11 cellular contexts compared by ENCODE assay signal in the genomic region with DNA sequence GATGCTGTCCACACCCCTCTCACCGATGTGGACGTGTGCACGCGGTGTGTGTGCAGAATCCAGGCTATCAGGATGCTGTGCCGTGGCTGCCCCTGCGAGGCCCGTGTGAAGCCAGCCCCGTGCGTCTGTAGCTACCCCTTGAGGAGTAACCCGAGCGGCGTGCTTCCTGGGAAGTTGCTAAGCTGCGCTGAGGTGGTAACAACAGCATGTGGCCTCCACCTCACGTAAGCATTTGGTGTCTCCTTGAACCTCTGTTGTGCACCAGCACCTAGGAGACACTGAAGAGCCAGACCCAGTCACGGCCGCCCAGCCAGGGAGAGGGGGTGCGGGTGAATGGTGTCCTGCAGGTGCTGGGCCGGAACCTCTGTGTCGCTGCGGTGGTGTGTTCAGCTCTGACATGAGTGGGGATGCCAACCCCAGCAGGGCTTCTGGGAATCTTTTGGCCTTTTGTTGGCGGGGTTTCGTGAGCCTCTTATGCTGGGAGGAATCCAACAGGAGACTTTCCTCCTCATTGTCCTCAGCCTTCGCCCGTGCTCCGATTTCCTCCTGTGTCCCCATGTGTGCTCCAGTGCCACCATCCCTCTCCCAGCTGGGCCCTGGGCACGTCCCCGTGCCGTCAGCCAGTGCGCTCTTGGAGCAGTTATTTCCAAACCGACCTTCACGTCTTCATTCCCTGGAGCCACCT.
DNase-seq lines count a peak whose midpoint lies in the region; TF ChIP-seq lines count a peak whose summit lies in the region.
"Had no signal": no experiment of that assay in that cellular context is flagged by ENCODE, and none has a peak within 500 bp of the region (broad histone marks: within the 10 kb centered on the region; RNA-seq: fewer than 3 reads in every experiment).

No MANE protein-coding gene starts in this region.

- peak overlapping the region; percentile 45 for H3K27ac Mint-ChIP-seq in activated T-helper 1 cell treated with anti-CD3 and anti-CD28 coated beads, Interleukin-12 subunit alpha, Interleukin-12 subunit beta, Interleukin-2, Interleukin-4 antibody, amounts not matched to agents 30 ng/mL and 10 ng/mL and 1 ng/mL, durations not matched to agents 14 hours and 24 hours and 36 hours
- no peak overlapping the region for H3K27ac Mint-ChIP-seq in activated T-cell treated with anti-CD3 and anti-CD28 coated beads, Interleukin-2, amount 50 U/mL, for 24 hours

- H3K9me3 ChIP-seq in GM23248 (ENCODE audit: low read depth) (no peaks in the 10 kb centered on the region), right atrium auricular region (no peaks in the 10 kb centered on the region), skeletal muscle satellite cell (replicated peaks; ENCODE audit: low read length) (no peaks in the 10 kb centered on the region)

- WGBS in GM23248 (ENCODE audit: low coverage in 1 of 2, low lambda C conversion rate in 2 of 2, missing lambda C conversion rate in 2 of 2), 2 experiments = 97 to 98% methylated on average over 29 to 31 of the region's 31 CpGs

- H3K27me3 ChIP-seq in GM23248 (replicated peaks; ENCODE audit: insufficient read depth) (no peaks in the 10 kb centered on the region), right atrium auricular region (no peaks in the 10 kb centered on the region), skeletal muscle satellite cell (ENCODE audit: control insufficient read depth, insufficient read depth, low read length) (no peaks in the 10 kb centered on the region), brain microvascular endothelial cell (replicated peaks) (no peaks in the 10 kb centered on the region)

- H3K9me2 ChIP-seq in GM23248 (ENCODE audit: insufficient read depth) = no peaks in the 10 kb centered on the region

- H3K4me2 ChIP-seq in GM23248 (ENCODE audit: unreplicated experiment) (no peak overlapping the region), skeletal muscle satellite cell (ENCODE audit: low read length) (peak overlapping the region; percentile 88)

- H3K9me3 Mint-ChIP-seq in activated T-helper 1 cell treated with anti-CD3 and anti-CD28 coated beads, Interleukin-12 subunit alpha, Interleukin-12 subunit beta, Interleukin-2, Interleukin-4 antibody, amounts not matched to agents 30 ng/mL and 10 ng/mL and 1 ng/mL, durations not matched to agents 14 hours and 24 hours and 36 hours = no peaks in the 10 kb centered on the region
- H3K9me3 Mint-ChIP-seq in activated T-cell treated with anti-CD3 and anti-CD28 coated beads, Interleukin-2, amount 50 U/mL, for 24 hours = no peaks in the 10 kb centered on the region

- H2AFZ ChIP-seq in GM23248 = no peak overlapping the region

- DNase-seq in GM23248 (no peak), right atrium auricular region (ENCODE audit: low spot score) (no peak), midbrain (lab: John Stamatoyannopoulos, UW) (no peak), RKO (ENCODE audit: low spot score) (no peak), brain microvascular endothelial cell (no peak)
- DNase-seq in activated T-helper 1 cell treated with anti-CD3 and anti-CD28 coated beads, Interleukin-12 subunit alpha, Interleukin-12 subunit beta, Interleukin-2, Interleukin-4 antibody, amounts not matched to agents 30 ng/mL and 10 ng/mL and 1 ng/mL, durations not matched to agents 14 hours and 24 hours and 36 hours (ENCODE audit: low spot score) = no peak
- DNase-seq in activated T-cell treated with anti-CD3 and anti-CD28 coated beads, Interleukin-2, amount 50 U/mL, for 24 hours = no peak
- DNase-seq: activated gamma-delta T cell, cortex of kidney, NCI-H524 treated with DMSO at 0.1 percent for 48 hours had no signal

- TF ChIP-seq CTCF in right atrium auricular region (IDR thresholded peaks at IDR 0.05) (no peak), brain microvascular endothelial cell (IDR thresholded peaks at IDR 0.05; ENCODE audit: low read depth, low read length, missing control alignments) (no peak)

- H3K36me3 Mint-ChIP-seq in activated T-helper 1 cell treated with anti-CD3 and anti-CD28 coated beads, Interleukin-12 subunit alpha, Interleukin-12 subunit beta, Interleukin-2, Interleukin-4 antibody, amounts not matched to agents 30 ng/mL and 10 ng/mL and 1 ng/mL, durations not matched to agents 14 hours and 24 hours and 36 hours (ENCODE audit: low read depth) = peaks cover 11% of the 10 kb centered on the region
- H3K36me3 Mint-ChIP-seq in activated T-cell treated with anti-CD3 and anti-CD28 coated beads, Interleukin-2, amount 50 U/mL, for 24 hours (ENCODE audit: low read depth) = peaks cover 79% of the 10 kb centered on the region

- peaks cover 10% of the 10 kb centered on the region for H3K4me1 Mint-ChIP-seq in activated T-helper 1 cell treated with anti-CD3 and anti-CD28 coated beads, Interleukin-12 subunit alpha, Interleukin-12 subunit beta, Interleukin-2, Interleukin-4 antibody, amounts not matched to agents 30 ng/mL and 10 ng/mL and 1 ng/mL, durations not matched to agents 14 hours and 24 hours and 36 hours (ENCODE audit: low read depth)
- H3K4me1 Mint-ChIP-seq in activated T-cell treated with anti-CD3 and anti-CD28 coated beads, Interleukin-2, amount 50 U/mL, for 24 hours (ENCODE audit: low read depth) = peaks cover 24% of the 10 kb centered on the region

- H3F3A ChIP-seq in GM23248 (ENCODE audit: insufficient read depth) = peaks cover 44% of the 10 kb centered on the region

- no peaks in the 10 kb centered on the region for H3K27me3 Mint-ChIP-seq in activated T-helper 1 cell treated with anti-CD3 and anti-CD28 coated beads, Interleukin-12 subunit alpha, Interleukin-12 subunit beta, Interleukin-2, Interleukin-4 antibody, amounts not matched to agents 30 ng/mL and 10 ng/mL and 1 ng/mL, durations not matched to agents 14 hours and 24 hours and 36 hours (ENCODE audit: insufficient read depth)
- no peaks in the 10 kb centered on the region for H3K27me3 Mint-ChIP-seq in activated T-cell treated with anti-CD3 and anti-CD28 coated beads, Interleukin-2, amount 50 U/mL, for 24 hours

- H3K9ac ChIP-seq in GM23248 (peak overlapping the region; percentile 75), skeletal muscle satellite cell (ENCODE audit: low read depth, low read length) (peak overlapping the region; percentile 86)

- peaks cover 37% of the 10 kb centered on the region for H3K4me1 ChIP-seq in GM23248 (ENCODE audit: insufficient read depth)
- peaks cover 0 to 60% of the 10 kb centered on the region in 2 donors for H3K4me1 ChIP-seq in right atrium auricular region
- H3K4me1 ChIP-seq in skeletal muscle satellite cell (ENCODE audit: control insufficient read depth, insufficient read depth, low read length) = peaks cover 50% of the 10 kb centered on the region

- intact Hi-C loops in activated T-helper 1 cell treated with anti-CD3 and anti-CD28 coated beads, Interleukin-12 subunit alpha, Interleukin-12 subunit beta, Interleukin-2, Interleukin-4 antibody, amounts not matched to agents 30 ng/mL and 10 ng/mL and 1 ng/mL, durations not matched to agents 14 hours and 24 hours and 36 hours (cut with micrococcal nuclease) = no loop called here

- no peaks in the 10 kb centered on the region for H4K20me1 ChIP-seq in GM23248 (ENCODE audit: insufficient read depth)

- in situ Hi-C loops in GM23248 (cut with MboI) = no loop called here
- in situ Hi-C loops in brain microvascular endothelial cell (cut with HindIII; ENCODE audit: low pct_ligation_motif_present, low sequenced_read_pairs) = no loop called here

- no peak overlapping the region for H3K4me3 Mint-ChIP-seq in activated T-helper 1 cell treated with anti-CD3 and anti-CD28 coated beads, Interleukin-12 subunit alpha, Interleukin-12 subunit beta, Interleukin-2, Interleukin-4 antibody, amounts not matched to agents 30 ng/mL and 10 ng/mL and 1 ng/mL, durations not matched to agents 14 hours and 24 hours and 36 hours
- no peak overlapping the region for H3K4me3 Mint-ChIP-seq in activated T-cell treated with anti-CD3 and anti-CD28 coated beads, Interleukin-2, amount 50 U/mL, for 24 hours

- 0 out of 2 replicates have a peak, but pooled peaks cover 4% of the 10 kb centered on the region for H3K36me3 ChIP-seq in GM23248 (ENCODE audit: low read depth)
- H3K36me3 ChIP-seq in right atrium auricular region = peaks cover 31% of the 10 kb centered on the region
- peaks cover 41% of the 10 kb centered on the region for H3K36me3 ChIP-seq in skeletal muscle satellite cell (ENCODE audit: insufficient read depth, low read length)
- H3K36me3 ChIP-seq in brain microvascular endothelial cell (replicated peaks) = peaks cover 34% of the 10 kb centered on the region

- peaks cover 85% of the 10 kb centered on the region for H3K79me2 ChIP-seq in GM23248 (ENCODE audit: insufficient read depth)

- H3K27ac ChIP-seq in GM23248 = peak overlapping the region; percentile 86
- H3K27ac ChIP-seq in right atrium auricular region = peak overlapping the region; percentile 68 to 92
- no peak overlapping the region for H3K27ac ChIP-seq in brain microvascular endothelial cell

- no peak overlapping the region for H3K4me3 ChIP-seq in GM23248
- H3K4me3 ChIP-seq in right atrium auricular region = no peak overlapping the region
- peak overlapping the region; percentile 62 for H3K4me3 ChIP-seq in skeletal muscle satellite cell (ENCODE audit: low read length)
- H3K4me3 ChIP-seq in brain microvascular endothelial cell (ENCODE audit: low read depth, low read length) = no peak overlapping the region
